ENCODE assay signal across 31 cellular contexts in genomic region chr1:69649383-69649782, GRCh38.
"Had no signal": no experiment of that assay in that cellular context is flagged by ENCODE, and none has a peak within 500 bp of the region (broad histone marks: within the 10 kb centered on the region; RNA-seq: fewer than 3 reads in every experiment).

No MANE protein-coding gene starts in this region.

- H3K27me3 ChIP-seq: adrenal gland, body of pancreas, esophagus muscularis mucosa, gastroesophageal sphincter, heart right ventricle, hepatocyte had no signal

- H3K9me3 ChIP-seq: adrenal gland, body of pancreas, esophagus muscularis mucosa, gastroesophageal sphincter, heart right ventricle had no signal

- H3K4me3 Mint-ChIP-seq: activated CD4-positive, alpha-beta memory T cell treated with anti-CD3 and anti-CD28 coated beads, Interleukin-2, amount 10 ng/mL, durations not matched to agents 7 days and 5 days; activated CD4-positive, alpha-beta T cell treated with anti-CD3 and anti-CD28 coated beads, Interleukin-2, amount 10 ng/mL, durations not matched to agents 7 days and 5 days; activated naive CD4-positive, alpha-beta T cell treated with anti-CD3 and anti-CD28 coated beads, Interleukin-2, amount 10 ng/mL, durations not matched to agents 7 days and 5 days; activated naive CD8-positive, alpha-beta T cell treated with anti-CD3 and anti-CD28 coated beads for 36 hours; activated naive CD8-positive, alpha-beta T cell treated with anti-CD3 and anti-CD28 coated beads, Interleukin-2, amount 50 U/mL, for 24 hours; activated T-cell treated with anti-CD3 and anti-CD28 coated beads, Interleukin-2, amount 50 U/mL, for 24 hours; activated T-cell treated with anti-CD3 and anti-CD28 coated beads, Interleukin-2, amount 50 U/mL, for 72 hours; effector memory CD8-positive, alpha-beta T cell; WTC11 had no signal

- ATAC-seq: body of pancreas; effector memory CD8-positive, alpha-beta T cell; gastroesophageal sphincter; heart right ventricle had no signal

- H3K27ac Mint-ChIP-seq: activated CD4-positive, alpha-beta memory T cell treated with anti-CD3 and anti-CD28 coated beads, Interleukin-2, amount 10 ng/mL, durations not matched to agents 7 days and 5 days; activated CD4-positive, alpha-beta T cell treated with anti-CD3 and anti-CD28 coated beads, Interleukin-2, amount 10 ng/mL, durations not matched to agents 7 days and 5 days; activated naive CD4-positive, alpha-beta T cell treated with anti-CD3 and anti-CD28 coated beads, Interleukin-2, amount 10 ng/mL, durations not matched to agents 7 days and 5 days; activated naive CD8-positive, alpha-beta T cell treated with anti-CD3 and anti-CD28 coated beads for 36 hours; activated naive CD8-positive, alpha-beta T cell treated with anti-CD3 and anti-CD28 coated beads, Interleukin-2, amount 50 U/mL, for 24 hours; activated T-cell treated with anti-CD3 and anti-CD28 coated beads, Interleukin-2, amount 50 U/mL, for 24 hours; activated T-cell treated with anti-CD3 and anti-CD28 coated beads, Interleukin-2, amount 50 U/mL, for 72 hours; effector memory CD8-positive, alpha-beta T cell; WTC11 had no signal

- H3K27ac ChIP-seq: adrenal gland, body of pancreas, esophagus muscularis mucosa, gastroesophageal sphincter, heart right ventricle, hepatocyte had no signal

- H3K4me1 Mint-ChIP-seq: activated CD4-positive, alpha-beta memory T cell treated with anti-CD3 and anti-CD28 coated beads, Interleukin-2, amount 10 ng/mL, durations not matched to agents 7 days and 5 days; activated CD4-positive, alpha-beta T cell treated with anti-CD3 and anti-CD28 coated beads, Interleukin-2, amount 10 ng/mL, durations not matched to agents 7 days and 5 days; activated naive CD4-positive, alpha-beta T cell treated with anti-CD3 and anti-CD28 coated beads, Interleukin-2, amount 10 ng/mL, durations not matched to agents 7 days and 5 days; activated naive CD8-positive, alpha-beta T cell treated with anti-CD3 and anti-CD28 coated beads for 36 hours had no signal

- H3K36me3 Mint-ChIP-seq: activated naive CD4-positive, alpha-beta T cell treated with anti-CD3 and anti-CD28 coated beads, Interleukin-2, amount 10 ng/mL, durations not matched to agents 7 days and 5 days; activated naive CD8-positive, alpha-beta T cell treated with anti-CD3 and anti-CD28 coated beads for 36 hours; WTC11 had no signal

- DNase-seq: activated CD4-positive, alpha-beta memory T cell treated with anti-CD3 and anti-CD28 coated beads, Interleukin-2, amount 10 ng/mL, durations not matched to agents 7 days and 5 days; activated CD4-positive, alpha-beta T cell treated with anti-CD3 and anti-CD28 coated beads for 1 hour; activated CD4-positive, alpha-beta T cell treated with anti-CD3 and anti-CD28 coated beads for 4 hours; activated CD4-positive, alpha-beta T cell treated with anti-CD3 and anti-CD28 coated beads, Interleukin-2, amount 10 ng/mL, durations not matched to agents 7 days and 5 days; activated CD4-positive, alpha-beta T cell treated with anti-CD3 and anti-CD28 coated beads, Interleukin-2, amount 50 U/mL, for 4 hours; activated CD8-positive, alpha-beta memory T cell treated with anti-CD3 and anti-CD28 coated beads, Interleukin-2, amount 50 U/mL, for 48 hours; activated gamma-delta T cell; activated naive CD4-positive, alpha-beta T cell; activated naive CD4-positive, alpha-beta T cell treated with anti-CD3 and anti-CD28 coated beads, Interleukin-2, amount 10 ng/mL, durations not matched to agents 7 days and 5 days; activated naive CD8-positive, alpha-beta T cell treated with anti-CD3 and anti-CD28 coated beads for 36 hours; activated naive CD8-positive, alpha-beta T cell treated with anti-CD3 and anti-CD28 coated beads, Interleukin-2, amount 50 U/mL, for 24 hours; activated T-cell treated with anti-CD3 and anti-CD28 coated beads for 4 hours; activated T-cell treated with anti-CD3 and anti-CD28 coated beads, Interleukin-2, amount 50 U/mL, for 24 hours; activated T-cell treated with anti-CD3 and anti-CD28 coated beads, Interleukin-2, amount 50 U/mL, for 72 hours; adrenal gland; amygdala; aorta; body of pancreas; caudate nucleus; cortex of kidney; dermis blood vessel endothelial cell; effector CD4-positive, alpha-beta T cell; effector memory CD8-positive, alpha-beta T cell; erythroblast; foreskin melanocyte; heart right ventricle; T-helper 2 cell had no signal

- H3K27me3 Mint-ChIP-seq: activated CD4-positive, alpha-beta memory T cell treated with anti-CD3 and anti-CD28 coated beads, Interleukin-2, amount 10 ng/mL, durations not matched to agents 7 days and 5 days; activated CD4-positive, alpha-beta T cell treated with anti-CD3 and anti-CD28 coated beads, Interleukin-2, amount 10 ng/mL, durations not matched to agents 7 days and 5 days; activated naive CD4-positive, alpha-beta T cell treated with anti-CD3 and anti-CD28 coated beads, Interleukin-2, amount 10 ng/mL, durations not matched to agents 7 days and 5 days; activated naive CD8-positive, alpha-beta T cell treated with anti-CD3 and anti-CD28 coated beads for 36 hours; activated naive CD8-positive, alpha-beta T cell treated with anti-CD3 and anti-CD28 coated beads, Interleukin-2, amount 50 U/mL, for 24 hours; activated T-cell treated with anti-CD3 and anti-CD28 coated beads, Interleukin-2, amount 50 U/mL, for 24 hours; effector memory CD8-positive, alpha-beta T cell had no signal

- H3K4me3 ChIP-seq: adrenal gland, body of pancreas, esophagus muscularis mucosa, gastroesophageal sphincter, heart right ventricle, hepatocyte had no signal

- H3K36me3 ChIP-seq: adrenal gland, esophagus muscularis mucosa, gastroesophageal sphincter, heart right ventricle had no signal

- H3K9me3 Mint-ChIP-seq: activated naive CD8-positive, alpha-beta T cell treated with anti-CD3 and anti-CD28 coated beads for 36 hours; activated T-cell treated with anti-CD3 and anti-CD28 coated beads, Interleukin-2, amount 50 U/mL, for 24 hours; WTC11 had no signal
